ENCODE assay signal across 10 cellular contexts in the genomic region with DNA sequence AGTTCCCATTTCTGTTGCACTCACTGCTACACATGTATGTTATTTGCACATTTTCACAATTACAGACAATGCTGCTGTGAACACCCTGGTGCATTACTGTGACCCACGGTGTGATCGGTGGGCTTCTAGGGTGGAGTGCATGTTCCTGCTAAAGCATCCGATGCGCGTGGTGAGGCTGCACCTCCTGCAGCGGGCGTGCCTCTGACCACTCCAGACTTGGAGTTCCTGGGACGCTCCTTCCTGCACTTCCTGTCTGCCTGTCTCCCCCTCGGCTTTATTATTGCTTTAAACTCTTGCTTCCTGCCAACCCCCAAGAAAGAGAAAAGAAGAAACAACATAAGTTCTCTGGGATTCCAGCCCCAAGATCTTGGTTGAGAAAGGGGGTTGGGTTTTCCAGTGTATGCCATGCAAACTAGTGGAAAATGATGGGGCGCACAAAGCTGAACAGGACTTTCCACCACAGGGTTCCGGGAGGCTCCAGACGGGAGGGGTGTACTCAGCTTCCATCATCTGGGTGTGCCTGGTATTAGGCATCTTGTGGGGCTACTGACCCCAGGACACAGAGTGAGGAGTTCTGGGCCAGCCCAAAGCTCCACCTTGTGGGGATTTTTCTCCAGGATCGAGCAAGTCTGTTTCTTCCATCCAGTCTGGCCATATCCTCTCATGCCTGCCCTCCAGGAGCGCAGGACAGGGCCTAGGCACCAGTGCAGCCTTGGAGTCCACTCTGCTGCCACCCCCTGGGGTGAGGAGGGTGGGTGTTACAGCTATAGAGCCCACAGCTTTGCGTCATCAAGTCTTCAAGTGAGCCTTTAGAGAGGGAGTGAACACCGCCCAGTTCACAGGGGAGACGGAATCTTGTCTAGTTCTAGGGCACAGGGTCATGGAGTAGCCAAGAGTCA. TPM values are rescaled to one million over a fixed set of nuclear protein-coding genes. Genes with fewer than 3 reads are reported as not detected.
DNase-seq lines count a peak whose midpoint lies in the region; ATAC-seq and TF ChIP-seq lines count a peak whose summit lies in the region.
"Had no signal": no experiment of that assay in that cellular context is flagged by ENCODE, and none has a peak within 500 bp of the region (broad histone marks: within the 10 kb centered on the region; RNA-seq: fewer than 3 reads in every experiment).

No MANE protein-coding gene starts in this region.

- TF ChIP-seq CTCF in OCI-LY3 (IDR thresholded peaks at IDR 0.05; ENCODE audit: low read depth, low read length) (0 out of 2 replicates have a peak, but pooled peaks have one; percentile 2), endothelial cell (IDR thresholded peaks at IDR 0.05; ENCODE audit: unreplicated experiment) (no peak), neural crest cell (conservative IDR thresholded peaks at IDR 0.05) (no peak)

- no peak overlapping the region for H3K4me2 ChIP-seq in OCI-LY3 (ENCODE audit: low read length)

- H3K36me3 Mint-ChIP-seq in endothelial cell (ENCODE audit: low read depth, unreplicated experiment) (peaks cover 18% of the 10 kb centered on the region), neural crest cell (ENCODE audit: low read depth) (peaks cover 16% of the 10 kb centered on the region)

- H3K9me3 Mint-ChIP-seq in endothelial cell (ENCODE audit: unreplicated experiment) (no peaks in the 10 kb centered on the region), neural crest cell (no peaks in the 10 kb centered on the region)
- H3K9me3 Mint-ChIP-seq: mesothelial cell of epicardium had no signal

- no peak overlapping the region for H3K4me3 Mint-ChIP-seq in endothelial cell (ENCODE audit: unreplicated experiment)
- H3K4me3 Mint-ChIP-seq in neural crest cell = peak overlapping the region; percentile 66
- H3K4me3 Mint-ChIP-seq: mesothelial cell of epicardium had no signal

- H3K79me2 ChIP-seq in OCI-LY3 (ENCODE audit: low read length) = no peaks in the 10 kb centered on the region

- DNase-seq in EL (peak; percentile 24), endothelial cell (ENCODE audit: low spot score) (no peak), neural crest cell (ENCODE audit: low read depth, low spot score) (no peak), NCI-H2196 (lab: John Stamatoyannopoulos, UW; ENCODE audit: unreplicated experiment) (no peak)
- DNase-seq: hippocampal formation had no signal

- H3K4me1 Mint-ChIP-seq in endothelial cell (ENCODE audit: unreplicated experiment) = peaks cover 12% of the 10 kb centered on the region
- peaks cover 12% of the 10 kb centered on the region for H3K4me1 Mint-ChIP-seq in neural crest cell
- H3K4me1 Mint-ChIP-seq: mesothelial cell of epicardium had no signal

- H3K27me3 Mint-ChIP-seq in endothelial cell (ENCODE audit: unreplicated experiment) (no peaks in the 10 kb centered on the region), neural crest cell (ENCODE audit: low read depth) (no peaks in the 10 kb centered on the region)

- H3K27ac Mint-ChIP-seq in endothelial cell (ENCODE audit: unreplicated experiment) (peak overlapping the region; percentile 9), neural crest cell (ENCODE audit: unreplicated experiment) (no peak overlapping the region)

- no peak overlapping the region for H2AFZ ChIP-seq in OCI-LY3 (ENCODE audit: low read depth, low read length)

- ATAC-seq in HG02885 (IDR thresholded peaks at IDR 0.05; ENCODE audit: poor library complexity, unreplicated experiment) (no peak), HG02981 (IDR thresholded peaks at IDR 0.05; ENCODE audit: unreplicated experiment) (no peak)

- no peak overlapping the region for H3K9ac ChIP-seq in OCI-LY3 (ENCODE audit: low read length)

- peaks cover 27% of the 10 kb centered on the region for H4K20me1 ChIP-seq in OCI-LY3 (ENCODE audit: insufficient read depth, low read length)

- H3K9me3 ChIP-seq in OCI-LY3 (ENCODE audit: insufficient read depth, low read length) = no peaks in the 10 kb centered on the region
- H3K9me3 ChIP-seq: suprapubic skin had no signal

- no peak overlapping the region for H3K27ac ChIP-seq in OCI-LY3 (ENCODE audit: low read length)
- H3K27ac ChIP-seq: suprapubic skin had no signal

- H3K4me3 ChIP-seq in OCI-LY3 (ENCODE audit: low read length) = no peak overlapping the region
- H3K4me3 ChIP-seq: suprapubic skin had no signal

- H3K4me1 ChIP-seq in OCI-LY3 (ENCODE audit: low read length) = no peaks in the 10 kb centered on the region
- H3K4me1 ChIP-seq: suprapubic skin had no signal

- H3K36me3 ChIP-seq in OCI-LY3 (replicated peaks; ENCODE audit: low read depth, low read length) = peaks cover 50% of the 10 kb centered on the region

- H3K27me3 ChIP-seq in OCI-LY3 (ENCODE audit: low read depth, low read length) = no peaks in the 10 kb centered on the region
- H3K27me3 ChIP-seq: suprapubic skin had no signal

RNA-seq across cellular contexts. Expression of a gene that starts 11.2 kb away (rescaled TPM):
- total RNA-seq in endothelial cell (ENCODE audit: unreplicated experiment) (1,571 TPM), neural crest cell (1,918 and 2,125 TPM in 2 replicates)

RNA-seq across cellular contexts. Expression of a gene that starts 33.7 kb away (rescaled TPM):
- total RNA-seq in endothelial cell (ENCODE audit: unreplicated experiment) = 1.8 TPM
- total RNA-seq in neural crest cell = 14.8 and 15.5 TPM in 2 replicates
